10 cellular contexts compared by ENCODE assay signal in genomic region chr1:161200421-161200991, GRCh38. TPM values are rescaled to one million over a fixed set of nuclear protein-coding genes. Genes with fewer than 3 reads are reported as not detected.
DNase-seq lines count a peak whose midpoint lies in the region; ATAC-seq and TF ChIP-seq lines count a peak whose summit lies in the region.
"Had no signal": no experiment of that assay in that cellular context is flagged by ENCODE, and none has a peak within 500 bp of the region (broad histone marks: within the 10 kb centered on the region; RNA-seq: fewer than 3 reads in every experiment).

No MANE protein-coding gene starts in this region.

- intact Hi-C loops in heart right ventricle (cut with DNase I), result no loop called here
- intact Hi-C loops in Right ventricle myocardium inferior (cut with DNase I), result no loop called here
- intact Hi-C loops in aorta (cut with DNase I), result no loop called here
- intact Hi-C loops in left colon (cut with DNase I, micrococcal nuclease), result no loop called here

- WGBS in heart right ventricle, 2 donors, result 41 to 50% methylated on average over 5 of the region's 5 CpGs
- WGBS in aorta, 2 donors, result 84 to 86% methylated on average over 5 of the region's 5 CpGs

- TF ChIP-seq CTCF in heart right ventricle (IDR thresholded peaks at IDR 0.05), result no peak
- no peak for TF ChIP-seq CTCF in endothelial cell (IDR thresholded peaks at IDR 0.05; ENCODE audit: unreplicated experiment)
- TF ChIP-seq CTCF in nephron (IDR thresholded peaks at IDR 0.05; ENCODE audit: unreplicated experiment in 3 of 3), result no peak

- peak overlapping the region; percentile 93 to 100 (median 98) for H3K27ac ChIP-seq in heart right ventricle
- H3K27ac ChIP-seq in aorta (ENCODE audit: low read depth in 1 of 2, low read length in 2 of 2), result peak overlapping the region in 1 of 2 donors; percentile 96

- H3K4me1 ChIP-seq in heart right ventricle (peaks cover 44 to 89% (median 79%) of the 10 kb centered on the region in 9 donors), aorta (ENCODE audit: control insufficient read depth in 1 of 2, insufficient read depth in 2 of 2, low read length in 2 of 2) (peaks cover 0 to 4% of the 10 kb centered on the region in 2 donors)

- H3K36me3 ChIP-seq in heart right ventricle (peaks cover 0 to 35% (median 4%) of the 10 kb centered on the region in 9 donors), aorta (ENCODE audit: control insufficient read depth in 1 of 2, insufficient read depth in 2 of 2, low read length in 1 of 2) (no peaks in the 10 kb centered on the region)

- H3K9me3 Mint-ChIP-seq in endothelial cell (ENCODE audit: unreplicated experiment) (no peaks in the 10 kb centered on the region), nephron (no peaks in the 10 kb centered on the region)

- DNase-seq in heart right ventricle (no peak), Right ventricle myocardium inferior (ENCODE audit: missing footprints) (no peak), endothelial cell (ENCODE audit: low spot score) (no peak), aorta (peak; percentile 47 to 59), SHP77 treated with DMSO at 0.1 percent for 48 hours (lab: John Stamatoyannopoulos, UW) (no peak), left colon (no peak)

- peak overlapping the region; percentile 98 for H3K27ac Mint-ChIP-seq in endothelial cell (ENCODE audit: unreplicated experiment)
- H3K27ac Mint-ChIP-seq in nephron, result peak overlapping the region; percentile 92 to 97 (median 96)

- H3K9me3 ChIP-seq in heart right ventricle (no peaks in the 10 kb centered on the region), aorta (ENCODE audit: control insufficient read depth, low read length) (no peaks in the 10 kb centered on the region)
- H3K9me3 ChIP-seq: SJSA1 had no signal

- H3K4me3 ChIP-seq in heart right ventricle, result peak overlapping the region in 5 of 10 donors; percentile 72 to 94 (median 81)
- H3K4me3 ChIP-seq in aorta (ENCODE audit: low read length in 2 of 2), result no peak overlapping the region
- H3K4me3 ChIP-seq: SJSA1 had no signal

- H3K36me3 Mint-ChIP-seq in endothelial cell (ENCODE audit: low read depth, unreplicated experiment) (peaks cover 13% of the 10 kb centered on the region), nephron (ENCODE audit: low read depth) (peaks cover 14% of the 10 kb centered on the region)

- H3K27me3 Mint-ChIP-seq in endothelial cell (ENCODE audit: unreplicated experiment) (peaks cover 9% of the 10 kb centered on the region), nephron (ENCODE audit: low read depth) (no peaks in the 10 kb centered on the region)

- ATAC-seq in heart right ventricle, result peak in 1 of 8 donors; percentile 1
- ATAC-seq in Right ventricle myocardium inferior, result no peak
- ATAC-seq in aorta (ENCODE audit: low FRiP score), result no peak
- ATAC-seq in SK-N-SH treated with all-trans-retinoic acid at 6 μM for 48 hours, result no peak
- ATAC-seq in left colon, result no peak

- peaks cover 78% of the 10 kb centered on the region for H3K4me1 Mint-ChIP-seq in endothelial cell (ENCODE audit: unreplicated experiment)
- H3K4me1 Mint-ChIP-seq in nephron, result peaks cover 67% of the 10 kb centered on the region

- H3K27me3 ChIP-seq in heart right ventricle (no peaks in the 10 kb centered on the region), aorta (ENCODE audit: control insufficient read depth in 1 of 2, insufficient read depth in 2 of 2, low read length in 1 of 2) (no peaks in the 10 kb centered on the region)
- H3K27me3 ChIP-seq: SJSA1 had no signal

- H3K4me3 Mint-ChIP-seq in endothelial cell (ENCODE audit: unreplicated experiment) (peak overlapping the region; percentile 43), nephron (peak overlapping the region; percentile 94 to 98 (median 97))

TF ChIP-seq in SK-N-SH treated with all-trans-retinoic acid at 6 μM for 48 hours, 23 proteins besides CTCF, POLR2A, EP300 and RAD21:
- TF ChIP-seq ZFP3 (CRISPR knock-in tag; IDR thresholded peaks at IDR 0.05) (no peak), RARB (CRISPR knock-in tag; IDR thresholded peaks at IDR 0.05) (no peak), PPARA (CRISPR knock-in tag; IDR thresholded peaks at IDR 0.05; ENCODE audit: borderline replicate concordance) (no peak), OSR1 (CRISPR knock-in tag; IDR thresholded peaks at IDR 0.05) (no peak), ISL1 (CRISPR knock-in tag; IDR thresholded peaks at IDR 0.05) (no peak), SNAI2 (CRISPR knock-in tag; IDR thresholded peaks at IDR 0.05) (no peak), PATZ1 (CRISPR knock-in tag; IDR thresholded peaks at IDR 0.05; ENCODE audit: borderline replicate concordance) (no peak), ARNTL (CRISPR knock-in tag; IDR thresholded peaks at IDR 0.05; ENCODE audit: borderline replicate concordance, low read depth) (no peak), ESRRG (CRISPR knock-in tag; IDR thresholded peaks at IDR 0.05) (no peak), ZNF70 (CRISPR knock-in tag; IDR thresholded peaks at IDR 0.05) (no peak), GLIS3 (CRISPR knock-in tag; IDR thresholded peaks at IDR 0.05) (no peak)
- TF ChIP-seq, protein P1, sequence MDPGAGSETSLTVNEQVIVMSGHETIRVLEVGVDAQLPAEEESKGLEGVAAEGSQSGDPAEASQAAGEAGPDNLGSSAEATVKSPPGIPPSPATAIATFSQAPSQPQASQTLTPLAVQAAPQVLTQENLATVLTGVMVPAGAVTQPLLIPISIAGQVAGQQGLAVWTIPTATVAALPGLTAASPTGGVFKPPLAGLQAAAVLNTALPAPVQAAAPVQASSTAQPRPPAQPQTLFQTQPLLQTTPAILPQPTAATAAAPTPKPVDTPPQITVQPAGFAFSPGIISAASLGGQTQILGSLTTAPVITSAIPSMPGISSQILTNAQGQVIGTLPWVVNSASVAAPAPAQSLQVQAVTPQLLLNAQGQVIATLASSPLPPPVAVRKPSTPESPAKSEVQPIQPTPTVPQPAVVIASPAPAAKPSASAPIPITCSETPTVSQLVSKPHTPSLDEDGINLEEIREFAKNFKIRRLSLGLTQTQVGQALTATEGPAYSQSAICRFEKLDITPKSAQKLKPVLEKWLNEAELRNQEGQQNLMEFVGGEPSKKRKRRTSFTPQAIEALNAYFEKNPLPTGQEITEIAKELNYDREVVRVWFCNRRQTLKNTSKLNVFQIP (CRISPR knock-in tag; IDR thresholded peaks at IDR 0.05; ENCODE audit: borderline replicate concordance, low read depth), result no peak

RNA-seq across cellular contexts. Expression of gene ADAMTS4, which starts 1.7 kb away (rescaled TPM):
- total RNA-seq in heart right ventricle (10 to 100 TPM in 6 of 10 donors, 1 to 10 TPM in 4; 1.7 to 86.1 (median 17.7) TPM), Right ventricle myocardium inferior (13.0 TPM), endothelial cell (ENCODE audit: unreplicated experiment) (56.8 TPM), aorta (100 to 1,000 TPM in 1 of 2 donors, 10 to 100 TPM in 1; 78.9 to 207 TPM), left colon (1 to 10 TPM; 1.0 to 3.3 TPM)
- polyA plus RNA-seq in heart right ventricle (10 to 100 TPM in 1 of 2 donors, 1 to 10 TPM in 1; 5.4 to 11.9 TPM), aorta (1 to 10 TPM; 1.4 to 6.8 TPM)
- total RNA-seq: SJSA1 had no signal

RNA-seq across cellular contexts. Expression of gene NDUFS2, which starts 1.7 kb away (rescaled TPM):
- total RNA-seq in heart right ventricle, result 100 to 1,000 TPM; 244 to 370 (median 318) TPM
- polyA plus RNA-seq in heart right ventricle, result 100 to 1,000 TPM; 121 to 193 TPM
- total RNA-seq in Right ventricle myocardium inferior, result 334 TPM
- 93.1 TPM for total RNA-seq in endothelial cell (ENCODE audit: unreplicated experiment)
- 10 to 100 TPM; 55.3 to 63.4 TPM for total RNA-seq in aorta
- polyA plus RNA-seq in aorta, result 10 to 100 TPM; 64.2 to 88.1 TPM
- 100 to 1,000 TPM; 154 to 188 TPM for total RNA-seq in left colon

RNA-seq across cellular contexts. Expression of gene FCER1G, which starts 14.6 kb away (rescaled TPM):
- total RNA-seq in heart right ventricle (10 to 100 TPM in 4 of 10 donors, 1 to 10 TPM in 6; 2.0 to 65.8 (median 5.3) TPM), Right ventricle myocardium inferior (38.3 TPM), endothelial cell (ENCODE audit: unreplicated experiment) (4.3 TPM), aorta (10 to 100 TPM; 64.3 to 74.0 TPM), left colon (10 to 100 TPM in 1 of 2 donors, 1 to 10 TPM in 1; 5.6 to 23.3 TPM)
- polyA plus RNA-seq in heart right ventricle (10 to 100 TPM; 19.7 to 64.6 TPM), aorta (100 to 1,000 TPM in 1 of 2 donors, 10 to 100 TPM in 1; 35.7 to 154 TPM)
- total RNA-seq: glomerular endothelial cell had no signal

RNA-seq across cellular contexts. Expression of gene APOA2, which starts 22.9 kb away (rescaled TPM):
- total RNA-seq in heart right ventricle (under 1 TPM in 1 of 10 donors, not detected in 9; 0.89 TPM), Right ventricle myocardium inferior (not detected), endothelial cell (ENCODE audit: unreplicated experiment) (not detected), aorta (not detected), left colon (not detected)
- polyA plus RNA-seq in heart right ventricle (not detected), aorta (1 to 10 TPM in 1 of 2 donors, not detected in 1; 1.3 TPM)
- total RNA-seq: glomerular endothelial cell, SJSA1 had no signal

RNA-seq across cellular contexts. Expression of gene B4GALT3, which starts 23.2 kb away (rescaled TPM):
- total RNA-seq in heart right ventricle, result 10 to 100 TPM; 12.1 to 28.9 (median 19.6) TPM
- 10 to 100 TPM; 11.5 to 25.5 TPM for polyA plus RNA-seq in heart right ventricle
- 20.9 TPM for total RNA-seq in Right ventricle myocardium inferior
- 44.0 TPM for total RNA-seq in endothelial cell (ENCODE audit: unreplicated experiment)
- total RNA-seq in aorta, result 10 to 100 TPM; 26.8 to 29.8 TPM
- polyA plus RNA-seq in aorta, result 10 to 100 TPM; 13.9 to 23.1 TPM
- 10 to 100 TPM; 29.7 TPM for total RNA-seq in left colon

Comparison
In these comparisons a context has a peak if more than half of its experiments do, and no peak if none do; other contexts are left out.
1. DNase-seq: peak in aorta (2 of 2); none in heart right ventricle (0 of 2), Right ventricle myocardium inferior (single experiment), endothelial cell (single experiment), SHP77 treated with DMSO at 0.1 percent for 48 hours (single experiment) and left colon (0 of 2).